In genomic region chr9:613771-614347, GRCh38 we compare ENCODE assay signal across 8 cellular contexts.
DNase-seq lines count a peak whose midpoint lies in the region; ATAC-seq, FAIRE-seq and TF ChIP-seq lines count a peak whose summit lies in the region.

No MANE protein-coding gene starts in this region.

- no peak overlapping the region for H3K27ac ChIP-seq in GM12878 (ENCODE audit: control insufficient read depth, insufficient read depth)

- no peaks in the 10 kb centered on the region for H3K27me3 ChIP-seq in GM12878 (replicated peaks in 1 of 2; ENCODE audit: control insufficient read depth in 2 of 2, insufficient read depth in 2 of 2, low read length in 1 of 2)

- TF ChIP-seq POLR2A in GM12878 (IDR thresholded peaks at IDR 0.05; ENCODE audit: low read depth, low read length), result no peak

- H3K36me3 ChIP-seq in GM12878 (ENCODE audit: control insufficient read depth in 2 of 2, insufficient read depth in 2 of 2, low read length in 1 of 2), result no peaks in the 10 kb centered on the region

- RAD21 ChIA-PET in GM12878 (lab: Charles Lee; ENCODE audit: unreplicated experiment), result interaction anchor here (1.6 kb wide), 2 partner anchors 13 to 391 kb away, joined by 6 to 7 read pairs; no protein-coding TSS in a partner anchor

- no peaks in the 10 kb centered on the region for H3K79me2 ChIP-seq in GM12878 (ENCODE audit: control insufficient read depth, insufficient read depth, low read length)

- intact Hi-C loops in GM12878 (cut with micrococcal nuclease; ENCODE audit: unreplicated experiment), result loop anchor here (1.0 to 2.0 kb wide), 6 partner anchors 143 to 395 kb away; no protein-coding TSS in a partner anchor

- ATAC-seq in GM21447 (IDR thresholded peaks at IDR 0.05; ENCODE audit: unreplicated experiment) (peak; percentile 80), GM12878 (peak; percentile 100)

- peak; percentile 68 for TF ChIP-seq RAD21 in GM12878 (IDR thresholded peaks at IDR 0.05; ENCODE audit: insufficient read depth, low read depth, low read length)

- H3K4me1 ChIP-seq in GM12878 (ENCODE audit: control insufficient read depth, insufficient read depth, low read length), result no peaks in the 10 kb centered on the region

- no peak overlapping the region for H3K4me2 ChIP-seq in GM12878 (ENCODE audit: control insufficient read depth, insufficient read depth)

- no peaks in the 10 kb centered on the region for H4K20me1 ChIP-seq in GM12878 (ENCODE audit: control insufficient read depth, insufficient read depth)

- FAIRE-seq in HTR-8/SVneo (lab: Jason Lieb, UNC) (no peak), GM12878 (lab: Jason Lieb, UNC) (peak; percentile 80)

- no peak for TF ChIP-seq EP300 in GM12878 (IDR thresholded peaks at IDR 0.05; ENCODE audit: borderline replicate concordance in 1 of 2, control insufficient read depth in 1 of 2, low read depth in 2 of 2, low read length in 2 of 2)

- DNase-seq in ELF-1 (ENCODE audit: low read depth, low spot score) (peak; percentile 88), HTR-8/SVneo (ENCODE audit: insufficient read length, low spot score) (peak; percentile 47), RPMI7951 (ENCODE audit: low read depth) (peak; percentile 87), GM12878 (ENCODE audit: low read depth, low spot score) (peak; percentile 8), hepatic stellate cell (ENCODE audit: low spot score) (peak; percentile 71), pulmonary artery endothelial cell (ENCODE audit: low read depth, low spot score) (peak; percentile 86)
- DNase-seq in effector CD8-positive, alpha-beta T cell (lab: John Stamatoyannopoulos, UW), result no peak

- POLR2A ChIA-PET in GM12878 (lab: Charles Lee), result no interaction called here

- no peak overlapping the region for H3K9ac ChIP-seq in GM12878 (ENCODE audit: control insufficient read depth, insufficient read depth, low read length)

- no peak overlapping the region for H2AFZ ChIP-seq in GM12878 (ENCODE audit: control insufficient read depth, low read depth, low read length)

- H3K9me3 ChIP-seq in GM12878 (replicated peaks; ENCODE audit: control insufficient read depth, insufficient read depth, low read length), result no peaks in the 10 kb centered on the region

- CTCF ChIA-PET in GM12878 (lab: Yijun Ruan, JAX), result interaction anchor here (0.6 to 1.8 kb wide), 8 partner anchors 148 to 590 kb away, joined by 3 to 7 read pairs (median 4); no protein-coding TSS in a partner anchor

- SMC1A ChIA-PET in GM12878 (lab: Charles Lee; ENCODE audit: uncharacterized antibody, unreplicated experiment), result interaction anchor here (0.8 to 3.8 kb wide), 5 partner anchors 194 to 389 kb away, joined by 3 to 29 read pairs (median 5); no protein-coding TSS in a partner anchor

- under 1% methylated on average over 7 of the region's 7 CpGs for WGBS in GM12878 (ENCODE audit: insufficient coverage, insufficient replicate concordance, low lambda C conversion rate, missing lambda C conversion rate)

- peak; percentile 72 to 80 (median 78) for TF ChIP-seq CTCF in GM12878 (IDR thresholded peaks at IDR 0.05 in 2 of 3, conservative IDR thresholded peaks at IDR 0.05 in 1 of 3; ENCODE audit: control insufficient read depth in 2 of 3, extremely low read depth in 1 of 3, insufficient read depth in 1 of 3, low read depth in 3 of 3, low read length in 3 of 3)

- H3K4me3 ChIP-seq in GM12878, result no peak overlapping the region

- no TSS peak for BruUV-seq in GM12878 (replicated peaks; lab: Mats Ljungman, UMichigan)

- in situ Hi-C loops in GM12878 (cut with MboI), result loop anchor here (5.0 kb wide), 2 partner anchors 278 to 393 kb away; no protein-coding TSS in a partner anchor

TF ChIP-seq in GM12878, 131 proteins besides CTCF, POLR2A, EP300 and RAD21:
- TF ChIP-seq, protein P1, sequence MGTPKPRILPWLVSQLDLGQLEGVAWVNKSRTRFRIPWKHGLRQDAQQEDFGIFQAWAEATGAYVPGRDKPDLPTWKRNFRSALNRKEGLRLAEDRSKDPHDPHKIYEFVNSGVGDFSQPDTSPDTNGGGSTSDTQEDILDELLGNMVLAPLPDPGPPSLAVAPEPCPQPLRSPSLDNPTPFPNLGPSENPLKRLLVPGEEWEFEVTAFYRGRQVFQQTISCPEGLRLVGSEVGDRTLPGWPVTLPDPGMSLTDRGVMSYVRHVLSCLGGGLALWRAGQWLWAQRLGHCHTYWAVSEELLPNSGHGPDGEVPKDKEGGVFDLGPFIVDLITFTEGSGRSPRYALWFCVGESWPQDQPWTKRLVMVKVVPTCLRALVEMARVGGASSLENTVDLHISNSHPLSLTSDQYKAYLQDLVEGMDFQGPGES (IDR thresholded peaks at IDR 0.05), result no peak
- TF ChIP-seq MTA2 (IDR thresholded peaks at IDR 0.05; ENCODE audit: low read depth), result no peak
- no peak for TF ChIP-seq GATAD2B (conservative IDR thresholded peaks at IDR 0.05; ENCODE audit: low read depth)
- TF ChIP-seq EZH2 (IDR thresholded peaks at IDR 0.05; ENCODE audit: borderline replicate concordance, control insufficient read depth, low read depth, low read length), result no peak
- peak; percentile 64 for TF ChIP-seq ZNF592 (IDR thresholded peaks at IDR 0.05)
- peak; percentile 69; the same call in 1 of the 2 replicates for TF ChIP-seq SMARCA5 (IDR thresholded peaks at IDR 0.05)
- peak; percentile 39; the same call in 1 of the 2 replicates for TF ChIP-seq YY1 (IDR thresholded peaks at IDR 0.05; ENCODE audit: low read depth, low read length)
- TF ChIP-seq, protein P2, sequence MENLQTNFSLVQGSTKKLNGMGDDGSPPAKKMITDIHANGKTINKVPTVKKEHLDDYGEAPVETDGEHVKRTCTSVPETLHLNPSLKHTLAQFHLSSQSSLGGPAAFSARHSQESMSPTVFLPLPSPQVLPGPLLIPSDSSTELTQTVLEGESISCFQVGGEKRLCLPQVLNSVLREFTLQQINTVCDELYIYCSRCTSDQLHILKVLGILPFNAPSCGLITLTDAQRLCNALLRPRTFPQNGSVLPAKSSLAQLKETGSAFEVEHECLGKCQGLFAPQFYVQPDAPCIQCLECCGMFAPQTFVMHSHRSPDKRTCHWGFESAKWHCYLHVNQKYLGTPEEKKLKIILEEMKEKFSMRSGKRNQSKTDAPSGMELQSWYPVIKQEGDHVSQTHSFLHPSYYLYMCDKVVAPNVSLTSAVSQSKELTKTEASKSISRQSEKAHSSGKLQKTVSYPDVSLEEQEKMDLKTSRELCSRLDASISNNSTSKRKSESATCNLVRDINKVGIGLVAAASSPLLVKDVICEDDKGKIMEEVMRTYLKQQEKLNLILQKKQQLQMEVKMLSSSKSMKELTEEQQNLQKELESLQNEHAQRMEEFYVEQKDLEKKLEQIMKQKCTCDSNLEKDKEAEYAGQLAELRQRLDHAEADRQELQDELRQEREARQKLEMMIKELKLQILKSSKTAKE (IDR thresholded peaks at IDR 0.05; ENCODE audit: low read depth, poor library complexity, severe bottlenecking), result peak; percentile 37
- TF ChIP-seq TAF1 (IDR thresholded peaks at IDR 0.05; ENCODE audit: borderline replicate concordance, low read depth, low read length), result no peak
- peak; percentile 77 for TF ChIP-seq SMC3 (IDR thresholded peaks at IDR 0.05; ENCODE audit: borderline replicate concordance, low read length)
